Comparison of ENCODE assay signal across 2 cellular contexts in the genomic region with DNA sequence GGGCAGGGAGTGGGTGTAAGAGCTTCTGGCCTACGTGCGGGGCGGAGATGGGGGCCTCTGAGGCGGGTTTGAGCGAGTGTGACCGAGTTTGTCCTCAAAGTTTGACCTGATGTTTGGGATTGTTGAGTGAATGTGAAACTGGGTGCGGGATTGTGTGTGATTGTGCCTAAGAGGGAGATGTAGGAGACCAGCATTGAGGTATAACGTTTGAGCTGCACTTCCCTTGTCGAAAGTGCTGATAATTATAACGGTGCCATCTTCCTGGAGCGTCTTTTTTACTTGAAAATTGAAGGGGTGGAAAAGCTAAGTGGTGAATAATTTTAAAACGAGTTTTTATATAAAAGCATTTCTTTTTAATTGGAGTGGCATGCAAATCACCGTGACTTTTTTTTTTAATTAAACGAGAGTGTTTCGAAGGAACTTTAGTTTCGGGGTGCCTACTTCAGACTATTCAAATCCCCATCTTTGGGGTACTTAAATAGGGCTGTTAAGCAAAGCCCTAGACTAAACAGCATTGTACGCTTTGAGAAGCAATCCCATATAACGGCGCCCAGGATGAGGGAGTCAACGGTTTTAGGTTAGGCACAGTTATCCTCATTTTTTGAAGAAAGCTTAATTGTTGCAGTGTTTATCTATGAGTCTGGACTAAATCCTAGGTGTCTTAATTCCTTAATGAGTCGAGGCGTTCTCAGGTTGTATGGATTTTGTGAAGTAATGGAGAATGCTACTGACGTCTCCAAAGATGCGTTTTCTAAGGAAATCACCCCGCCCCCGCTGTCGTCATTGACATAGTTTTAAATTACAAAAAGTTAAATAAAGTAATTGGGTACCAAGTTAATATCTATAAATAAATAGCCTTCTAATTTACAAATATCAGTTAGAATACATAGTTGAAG.
TF ChIP-seq lines count a peak whose summit lies in the region.

No MANE protein-coding gene starts in this region.

TF ChIP-seq in K562, 482 proteins besides CTCF, POLR2A, EP300 and RAD21 (continued from another document and continues in another):
- TF ChIP-seq CREBBP (IDR thresholded peaks at IDR 0.05; ENCODE audit: low read depth, low read length) (no peak), ETV6 (IDR thresholded peaks at IDR 0.05; ENCODE audit: borderline replicate concordance in 1 of 2, low read depth in 2 of 2, low read length in 1 of 2) (no peak), ETV6 (CRISPR knock-in tag; IDR thresholded peaks at IDR 0.05; ENCODE audit: borderline replicate concordance) (no peak), LEF1 (IDR thresholded peaks at IDR 0.05) (no peak), ZNF232 (CRISPR knock-in tag; IDR thresholded peaks at IDR 0.05) (peak; percentile 47; the same call in 1 of the 2 replicates), ZNF696 (CRISPR knock-in tag; conservative IDR thresholded peaks at IDR 0.05) (no peak), ZNF124 (CRISPR knock-in tag; IDR thresholded peaks at IDR 0.05) (no peak), EZH2 (IDR thresholded peaks at IDR 0.05; ENCODE audit: borderline replicate concordance, low read depth, low read length) (no peak), ELF1 (tag; IDR thresholded peaks at IDR 0.05) (peak; percentile 55), NR3C1 (CRISPR knock-in tag; IDR thresholded peaks at IDR 0.05) (no peak)
- TF ChIP-seq, protein P1, sequence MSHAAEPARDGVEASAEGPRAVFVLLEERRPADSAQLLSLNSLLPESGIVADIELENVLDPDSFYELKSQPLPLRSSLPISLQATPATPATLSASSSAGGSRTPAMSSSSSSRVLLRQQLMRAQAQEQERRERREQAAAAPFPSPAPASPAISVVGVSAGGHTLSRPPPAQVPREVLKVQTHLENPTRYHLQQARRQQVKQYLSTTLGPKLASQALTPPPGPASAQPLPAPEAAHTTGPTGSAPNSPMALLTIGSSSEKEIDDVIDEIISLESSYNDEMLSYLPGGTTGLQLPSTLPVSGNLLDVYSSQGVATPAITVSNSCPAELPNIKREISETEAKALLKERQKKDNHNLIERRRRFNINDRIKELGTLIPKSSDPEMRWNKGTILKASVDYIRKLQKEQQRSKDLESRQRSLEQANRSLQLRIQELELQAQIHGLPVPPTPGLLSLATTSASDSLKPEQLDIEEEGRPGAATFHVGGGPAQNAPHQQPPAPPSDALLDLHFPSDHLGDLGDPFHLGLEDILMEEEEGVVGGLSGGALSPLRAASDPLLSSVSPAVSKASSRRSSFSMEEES (CRISPR knock-in tag; IDR thresholded peaks at IDR 0.05) = no peak
- TF ChIP-seq, protein P2, sequence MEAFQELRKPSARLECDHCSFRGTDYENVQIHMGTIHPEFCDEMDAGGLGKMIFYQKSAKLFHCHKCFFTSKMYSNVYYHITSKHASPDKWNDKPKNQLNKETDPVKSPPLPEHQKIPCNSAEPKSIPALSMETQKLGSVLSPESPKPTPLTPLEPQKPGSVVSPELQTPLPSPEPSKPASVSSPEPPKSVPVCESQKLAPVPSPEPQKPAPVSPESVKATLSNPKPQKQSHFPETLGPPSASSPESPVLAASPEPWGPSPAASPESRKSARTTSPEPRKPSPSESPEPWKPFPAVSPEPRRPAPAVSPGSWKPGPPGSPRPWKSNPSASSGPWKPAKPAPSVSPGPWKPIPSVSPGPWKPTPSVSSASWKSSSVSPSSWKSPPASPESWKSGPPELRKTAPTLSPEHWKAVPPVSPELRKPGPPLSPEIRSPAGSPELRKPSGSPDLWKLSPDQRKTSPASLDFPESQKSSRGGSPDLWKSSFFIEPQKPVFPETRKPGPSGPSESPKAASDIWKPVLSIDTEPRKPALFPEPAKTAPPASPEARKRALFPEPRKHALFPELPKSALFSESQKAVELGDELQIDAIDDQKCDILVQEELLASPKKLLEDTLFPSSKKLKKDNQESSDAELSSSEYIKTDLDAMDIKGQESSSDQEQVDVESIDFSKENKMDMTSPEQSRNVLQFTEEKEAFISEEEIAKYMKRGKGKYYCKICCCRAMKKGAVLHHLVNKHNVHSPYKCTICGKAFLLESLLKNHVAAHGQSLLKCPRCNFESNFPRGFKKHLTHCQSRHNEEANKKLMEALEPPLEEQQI (IDR thresholded peaks at IDR 0.05) = no peak
- TF ChIP-seq, protein P3, sequence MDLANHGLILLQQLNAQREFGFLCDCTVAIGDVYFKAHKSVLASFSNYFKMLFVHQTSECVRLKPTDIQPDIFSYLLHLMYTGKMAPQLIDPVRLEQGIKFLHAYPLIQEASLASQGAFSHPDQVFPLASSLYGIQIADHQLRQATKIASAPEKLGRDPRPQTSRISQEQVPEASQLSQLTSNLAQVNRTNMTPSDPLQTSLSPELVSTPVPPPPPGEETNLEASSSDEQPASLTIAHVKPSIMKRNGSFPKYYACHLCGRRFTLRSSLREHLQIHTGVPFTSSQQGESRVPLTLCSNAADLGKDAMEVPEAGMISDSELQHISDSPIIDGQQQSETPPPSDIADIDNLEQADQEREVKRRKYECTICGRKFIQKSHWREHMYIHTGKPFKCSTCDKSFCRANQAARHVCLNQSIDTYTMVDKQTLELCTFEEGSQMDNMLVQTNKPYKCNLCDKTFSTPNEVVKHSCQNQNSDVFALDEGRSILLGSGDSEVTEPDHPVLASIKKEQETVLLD (IDR thresholded peaks at IDR 0.05) = no peak
- TF ChIP-seq, protein P4, sequence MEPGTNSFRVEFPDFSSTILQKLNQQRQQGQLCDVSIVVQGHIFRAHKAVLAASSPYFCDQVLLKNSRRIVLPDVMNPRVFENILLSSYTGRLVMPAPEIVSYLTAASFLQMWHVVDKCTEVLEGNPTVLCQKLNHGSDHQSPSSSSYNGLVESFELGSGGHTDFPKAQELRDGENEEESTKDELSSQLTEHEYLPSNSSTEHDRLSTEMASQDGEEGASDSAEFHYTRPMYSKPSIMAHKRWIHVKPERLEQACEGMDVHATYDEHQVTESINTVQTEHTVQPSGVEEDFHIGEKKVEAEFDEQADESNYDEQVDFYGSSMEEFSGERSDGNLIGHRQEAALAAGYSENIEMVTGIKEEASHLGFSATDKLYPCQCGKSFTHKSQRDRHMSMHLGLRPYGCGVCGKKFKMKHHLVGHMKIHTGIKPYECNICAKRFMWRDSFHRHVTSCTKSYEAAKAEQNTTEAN (CRISPR knock-in tag; IDR thresholded peaks at IDR 0.05) = no peak
- TF ChIP-seq, protein P5, sequence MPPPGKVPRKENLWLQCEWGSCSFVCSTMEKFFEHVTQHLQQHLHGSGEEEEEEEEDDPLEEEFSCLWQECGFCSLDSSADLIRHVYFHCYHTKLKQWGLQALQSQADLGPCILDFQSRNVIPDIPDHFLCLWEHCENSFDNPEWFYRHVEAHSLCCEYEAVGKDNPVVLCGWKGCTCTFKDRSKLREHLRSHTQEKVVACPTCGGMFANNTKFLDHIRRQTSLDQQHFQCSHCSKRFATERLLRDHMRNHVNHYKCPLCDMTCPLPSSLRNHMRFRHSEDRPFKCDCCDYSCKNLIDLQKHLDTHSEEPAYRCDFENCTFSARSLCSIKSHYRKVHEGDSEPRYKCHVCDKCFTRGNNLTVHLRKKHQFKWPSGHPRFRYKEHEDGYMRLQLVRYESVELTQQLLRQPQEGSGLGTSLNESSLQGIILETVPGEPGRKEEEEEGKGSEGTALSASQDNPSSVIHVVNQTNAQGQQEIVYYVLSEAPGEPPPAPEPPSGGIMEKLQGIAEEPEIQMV (tag; conservative IDR thresholded peaks at IDR 0.05; ENCODE audit: low read depth) = no peak
- TF ChIP-seq, protein P6, sequence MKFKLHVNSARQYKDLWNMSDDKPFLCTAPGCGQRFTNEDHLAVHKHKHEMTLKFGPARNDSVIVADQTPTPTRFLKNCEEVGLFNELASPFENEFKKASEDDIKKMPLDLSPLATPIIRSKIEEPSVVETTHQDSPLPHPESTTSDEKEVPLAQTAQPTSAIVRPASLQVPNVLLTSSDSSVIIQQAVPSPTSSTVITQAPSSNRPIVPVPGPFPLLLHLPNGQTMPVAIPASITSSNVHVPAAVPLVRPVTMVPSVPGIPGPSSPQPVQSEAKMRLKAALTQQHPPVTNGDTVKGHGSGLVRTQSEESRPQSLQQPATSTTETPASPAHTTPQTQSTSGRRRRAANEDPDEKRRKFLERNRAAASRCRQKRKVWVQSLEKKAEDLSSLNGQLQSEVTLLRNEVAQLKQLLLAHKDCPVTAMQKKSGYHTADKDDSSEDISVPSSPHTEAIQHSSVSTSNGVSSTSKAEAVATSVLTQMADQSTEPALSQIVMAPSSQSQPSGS (CRISPR knock-in tag; IDR thresholded peaks at IDR 0.05) = no peak

TF ChIP-seq in HepG2, 621 proteins besides CTCF, POLR2A, EP300 and RAD21 (continued from another document and continues in another):
- TF ChIP-seq, protein P7, sequence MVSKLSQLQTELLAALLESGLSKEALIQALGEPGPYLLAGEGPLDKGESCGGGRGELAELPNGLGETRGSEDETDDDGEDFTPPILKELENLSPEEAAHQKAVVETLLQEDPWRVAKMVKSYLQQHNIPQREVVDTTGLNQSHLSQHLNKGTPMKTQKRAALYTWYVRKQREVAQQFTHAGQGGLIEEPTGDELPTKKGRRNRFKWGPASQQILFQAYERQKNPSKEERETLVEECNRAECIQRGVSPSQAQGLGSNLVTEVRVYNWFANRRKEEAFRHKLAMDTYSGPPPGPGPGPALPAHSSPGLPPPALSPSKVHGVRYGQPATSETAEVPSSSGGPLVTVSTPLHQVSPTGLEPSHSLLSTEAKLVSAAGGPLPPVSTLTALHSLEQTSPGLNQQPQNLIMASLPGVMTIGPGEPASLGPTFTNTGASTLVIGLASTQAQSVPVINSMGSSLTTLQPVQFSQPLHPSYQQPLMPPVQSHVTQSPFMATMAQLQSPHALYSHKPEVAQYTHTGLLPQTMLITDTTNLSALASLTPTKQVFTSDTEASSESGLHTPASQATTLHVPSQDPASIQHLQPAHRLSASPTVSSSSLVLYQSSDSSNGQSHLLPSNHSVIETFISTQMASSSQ (IDR thresholded peaks at IDR 0.05; ENCODE audit: low read depth) = 0 out of 2 replicates have a peak, but pooled peaks have one; percentile 9
- TF ChIP-seq, protein P7 (CRISPR knock-in tag; IDR thresholded peaks at IDR 0.05; ENCODE audit: borderline replicate concordance) = no peak
- TF ChIP-seq ZNF670 (CRISPR knock-in tag; IDR thresholded peaks at IDR 0.05; ENCODE audit: borderline replicate concordance) (peak; percentile 47; the same call in 1 of the 2 replicates), ISL2 (CRISPR knock-in tag; IDR thresholded peaks at IDR 0.05) (no peak), KMT2A (CRISPR knock-in tag; IDR thresholded peaks at IDR 0.05) (peak; percentile 41; the same call in 1 of the 2 replicates), YEATS4 (CRISPR knock-in tag; IDR thresholded peaks at IDR 0.05; ENCODE audit: borderline replicate concordance) (peak; percentile 12; the same call in 1 of the 2 replicates), NCOA2 (CRISPR knock-in tag; IDR thresholded peaks at IDR 0.05) (no peak), BHLHE40 (IDR thresholded peaks at IDR 0.05; ENCODE audit: low read length) (no peak), ZNF446 (CRISPR knock-in tag; IDR thresholded peaks at IDR 0.05) (no peak)
- TF ChIP-seq, protein P8, sequence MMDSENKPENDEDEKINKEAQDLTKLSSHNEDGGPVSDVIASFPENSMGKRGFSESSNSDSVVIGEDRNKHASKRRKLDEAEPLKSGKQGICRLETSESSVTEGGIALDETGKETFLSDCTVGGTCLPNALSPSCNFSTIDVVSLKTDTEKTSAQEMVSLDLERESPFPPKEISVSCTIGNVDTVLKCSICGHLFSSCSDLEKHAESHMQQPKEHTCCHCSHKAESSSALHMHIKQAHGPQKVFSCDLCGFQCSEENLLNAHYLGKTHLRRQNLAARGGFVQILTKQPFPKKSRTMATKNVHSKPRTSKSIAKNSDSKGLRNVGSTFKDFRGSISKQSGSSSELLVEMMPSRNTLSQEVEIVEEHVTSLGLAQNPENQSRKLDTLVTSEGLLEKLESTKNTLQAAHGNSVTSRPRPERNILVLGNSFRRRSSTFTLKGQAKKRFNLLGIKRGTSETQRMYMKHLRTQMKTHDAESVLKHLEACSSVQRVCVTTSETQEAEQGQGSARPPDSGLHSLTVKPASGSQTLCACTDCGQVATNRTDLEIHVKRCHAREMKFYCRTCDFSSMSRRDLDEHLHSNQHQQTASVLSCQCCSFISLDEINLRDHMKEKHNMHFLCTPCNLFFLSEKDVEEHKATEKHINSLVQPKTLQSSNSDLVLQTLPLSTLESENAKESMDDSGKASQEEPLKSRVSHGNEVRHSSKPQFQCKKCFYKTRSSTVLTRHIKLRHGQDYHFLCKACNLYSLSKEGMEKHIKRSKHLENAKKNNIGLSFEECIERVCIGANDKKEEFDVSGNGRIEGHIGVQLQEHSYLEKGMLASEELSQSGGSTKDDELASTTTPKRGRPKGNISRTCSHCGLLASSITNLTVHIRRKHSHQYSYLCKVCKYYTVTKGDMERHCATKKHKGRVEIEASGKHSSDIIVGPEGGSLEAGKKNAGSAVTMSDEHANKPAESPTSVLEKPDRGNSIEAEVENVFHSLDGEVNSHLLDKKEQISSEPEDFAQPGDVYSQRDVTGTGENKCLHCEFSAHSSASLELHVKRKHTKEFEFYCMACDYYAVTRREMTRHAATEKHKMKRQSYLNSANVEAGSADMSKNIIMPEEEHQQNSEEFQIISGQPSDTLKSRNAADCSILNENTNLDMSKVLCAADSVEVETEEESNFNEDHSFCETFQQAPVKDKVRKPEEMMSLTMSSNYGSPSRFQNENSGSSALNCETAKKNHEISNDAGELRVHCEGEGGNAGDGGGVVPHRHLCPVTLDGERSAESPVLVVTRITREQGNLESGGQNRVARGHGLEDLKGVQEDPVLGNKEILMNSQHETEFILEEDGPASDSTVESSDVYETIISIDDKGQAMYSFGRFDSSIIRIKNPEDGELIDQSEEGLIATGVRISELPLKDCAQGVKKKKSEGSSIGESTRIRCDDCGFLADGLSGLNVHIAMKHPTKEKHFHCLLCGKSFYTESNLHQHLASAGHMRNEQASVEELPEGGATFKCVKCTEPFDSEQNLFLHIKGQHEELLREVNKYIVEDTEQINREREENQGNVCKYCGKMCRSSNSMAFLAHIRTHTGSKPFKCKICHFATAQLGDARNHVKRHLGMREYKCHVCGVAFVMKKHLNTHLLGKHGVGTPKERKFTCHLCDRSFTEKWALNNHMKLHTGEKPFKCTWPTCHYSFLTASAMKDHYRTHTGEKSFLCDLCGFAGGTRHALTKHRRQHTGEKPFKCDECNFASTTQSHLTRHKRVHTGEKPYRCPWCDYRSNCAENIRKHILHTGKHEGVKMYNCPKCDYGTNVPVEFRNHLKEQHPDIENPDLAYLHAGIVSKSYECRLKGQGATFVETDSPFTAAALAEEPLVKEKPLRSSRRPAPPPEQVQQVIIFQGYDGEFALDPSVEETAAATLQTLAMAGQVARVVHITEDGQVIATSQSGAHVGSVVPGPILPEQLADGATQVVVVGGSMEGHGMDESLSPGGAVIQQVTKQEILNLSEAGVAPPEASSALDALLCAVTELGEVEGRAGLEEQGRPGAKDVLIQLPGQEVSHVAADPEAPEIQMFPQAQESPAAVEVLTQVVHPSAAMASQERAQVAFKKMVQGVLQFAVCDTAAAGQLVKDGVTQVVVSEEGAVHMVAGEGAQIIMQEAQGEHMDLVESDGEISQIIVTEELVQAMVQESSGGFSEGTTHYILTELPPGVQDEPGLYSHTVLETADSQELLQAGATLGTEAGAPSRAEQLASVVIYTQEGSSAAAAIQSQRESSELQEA (CRISPR knock-in tag; IDR thresholded peaks at IDR 0.05; ENCODE audit: not compliant biosample characterization) = no peak
